ENCODE assay signal across 26 cellular contexts in genomic region chr11:133049244-133050019, GRCh38.
"Had no signal": no experiment of that assay in that cellular context is flagged by ENCODE, and none has a peak within 500 bp of the region (broad histone marks: within the 10 kb centered on the region; RNA-seq: fewer than 3 reads in every experiment).

No MANE protein-coding gene starts in this region.

- DNase-seq: activated B cell treated with CpG ODN at 0.5 μM for 24 hours; activated CD4-positive, alpha-beta memory T cell treated with anti-CD3 and anti-CD28 coated beads for 36 hours; activated CD4-positive, alpha-beta T cell treated with anti-CD3 and anti-CD28 coated beads for 48 hours; activated CD8-positive, alpha-beta memory T cell treated with anti-CD3 and anti-CD28 coated beads, Interleukin-2, amount 10 ng/mL, durations not matched to agents 7 days and 5 days; activated CD8-positive, alpha-beta memory T cell treated with anti-CD3 and anti-CD28 coated beads, Interleukin-2, amount 50 U/mL, for 4 hours; activated CD8-positive, alpha-beta T cell treated with anti-CD3 and anti-CD28 coated beads, Interleukin-2, amount 10 ng/mL, durations not matched to agents 7 days and 5 days; activated gamma-delta T cell; activated naive CD4-positive, alpha-beta T cell; activated naive CD4-positive, alpha-beta T cell treated with anti-CD3 and anti-CD28 coated beads, Interleukin-2, amount 10 ng/mL, durations not matched to agents 7 days and 5 days; activated naive CD8-positive, alpha-beta T cell treated with anti-CD3 and anti-CD28 coated beads, Interleukin-2, amount 10 ng/mL, durations not matched to agents 7 days and 5 days; activated T-cell treated with anti-CD3 and anti-CD28 coated beads, Interleukin-2, amount 50 U/mL, for 1 hour; activated T-cell treated with anti-CD3 and anti-CD28 coated beads, Interleukin-2, amount 50 U/mL, for 72 hours; central memory CD4-positive, alpha-beta T cell; cerebellar nuclear complex; colonic mucosa; effector CD8-positive, alpha-beta T cell; foreskin fibroblast; head of caudate nucleus; T-helper 2 cell had no signal

- H3K4me1 ChIP-seq: ascending aorta, breast epithelium, colonic mucosa had no signal

- H3K27ac Mint-ChIP-seq: activated B cell treated with CpG ODN at 0.5 μM for 24 hours; activated CD4-positive, alpha-beta memory T cell treated with anti-CD3 and anti-CD28 coated beads for 36 hours; activated CD8-positive, alpha-beta memory T cell treated with anti-CD3 and anti-CD28 coated beads, Interleukin-2, amount 10 ng/mL, durations not matched to agents 7 days and 5 days; activated CD8-positive, alpha-beta T cell treated with anti-CD3 and anti-CD28 coated beads, Interleukin-2, amount 10 ng/mL, durations not matched to agents 7 days and 5 days; activated naive CD4-positive, alpha-beta T cell treated with anti-CD3 and anti-CD28 coated beads, Interleukin-2, amount 10 ng/mL, durations not matched to agents 7 days and 5 days; activated naive CD4-positive, alpha-beta T cell treated with anti-CD3 and anti-CD28 coated beads, Interleukin-2, amount 50 U/mL, for 72 hours; activated naive CD8-positive, alpha-beta T cell treated with anti-CD3 and anti-CD28 coated beads, Interleukin-2, amount 10 ng/mL, durations not matched to agents 7 days and 5 days; activated T-cell treated with anti-CD3 and anti-CD28 coated beads, Interleukin-2, amount 50 U/mL, for 72 hours; brain had no signal

- H3K9me3 Mint-ChIP-seq: activated B cell treated with CpG ODN at 0.5 μM for 24 hours; activated CD4-positive, alpha-beta memory T cell treated with anti-CD3 and anti-CD28 coated beads for 36 hours; activated naive CD4-positive, alpha-beta T cell treated with anti-CD3 and anti-CD28 coated beads, Interleukin-2, amount 10 ng/mL, durations not matched to agents 7 days and 5 days; activated naive CD8-positive, alpha-beta T cell treated with anti-CD3 and anti-CD28 coated beads, Interleukin-2, amount 10 ng/mL, durations not matched to agents 7 days and 5 days; brain had no signal

- H3K36me3 ChIP-seq: ascending aorta, breast epithelium, cardiac muscle cell, colonic mucosa had no signal

- H3K4me1 Mint-ChIP-seq: activated B cell treated with CpG ODN at 0.5 μM for 24 hours; activated CD8-positive, alpha-beta memory T cell treated with anti-CD3 and anti-CD28 coated beads, Interleukin-2, amount 10 ng/mL, durations not matched to agents 7 days and 5 days; activated naive CD4-positive, alpha-beta T cell treated with anti-CD3 and anti-CD28 coated beads, Interleukin-2, amount 10 ng/mL, durations not matched to agents 7 days and 5 days; activated naive CD8-positive, alpha-beta T cell treated with anti-CD3 and anti-CD28 coated beads, Interleukin-2, amount 10 ng/mL, durations not matched to agents 7 days and 5 days had no signal

- H3K27me3 Mint-ChIP-seq: activated B cell treated with CpG ODN at 0.5 μM for 24 hours; activated CD8-positive, alpha-beta memory T cell treated with anti-CD3 and anti-CD28 coated beads, Interleukin-2, amount 10 ng/mL, durations not matched to agents 7 days and 5 days; activated naive CD4-positive, alpha-beta T cell treated with anti-CD3 and anti-CD28 coated beads, Interleukin-2, amount 10 ng/mL, durations not matched to agents 7 days and 5 days; activated naive CD8-positive, alpha-beta T cell treated with anti-CD3 and anti-CD28 coated beads, Interleukin-2, amount 10 ng/mL, durations not matched to agents 7 days and 5 days had no signal

- H3K36me3 Mint-ChIP-seq: activated CD4-positive, alpha-beta memory T cell treated with anti-CD3 and anti-CD28 coated beads for 36 hours; activated CD8-positive, alpha-beta memory T cell treated with anti-CD3 and anti-CD28 coated beads, Interleukin-2, amount 10 ng/mL, durations not matched to agents 7 days and 5 days; activated naive CD4-positive, alpha-beta T cell treated with anti-CD3 and anti-CD28 coated beads, Interleukin-2, amount 10 ng/mL, durations not matched to agents 7 days and 5 days; activated naive CD8-positive, alpha-beta T cell treated with anti-CD3 and anti-CD28 coated beads, Interleukin-2, amount 10 ng/mL, durations not matched to agents 7 days and 5 days; brain had no signal

- H3K4me3 ChIP-seq: ascending aorta, breast epithelium, cardiac muscle cell, colonic mucosa had no signal

- H3K27me3 ChIP-seq: ascending aorta, colonic mucosa had no signal

- H3K27ac ChIP-seq: ascending aorta, breast epithelium, cardiac muscle cell, colonic mucosa had no signal

- H3K4me3 Mint-ChIP-seq: activated B cell treated with CpG ODN at 0.5 μM for 24 hours; activated CD4-positive, alpha-beta memory T cell treated with anti-CD3 and anti-CD28 coated beads for 36 hours; activated CD8-positive, alpha-beta memory T cell treated with anti-CD3 and anti-CD28 coated beads, Interleukin-2, amount 10 ng/mL, durations not matched to agents 7 days and 5 days; activated CD8-positive, alpha-beta T cell treated with anti-CD3 and anti-CD28 coated beads, Interleukin-2, amount 10 ng/mL, durations not matched to agents 7 days and 5 days; activated naive CD4-positive, alpha-beta T cell treated with anti-CD3 and anti-CD28 coated beads, Interleukin-2, amount 10 ng/mL, durations not matched to agents 7 days and 5 days; activated naive CD8-positive, alpha-beta T cell treated with anti-CD3 and anti-CD28 coated beads, Interleukin-2, amount 10 ng/mL, durations not matched to agents 7 days and 5 days; activated T-cell treated with anti-CD3 and anti-CD28 coated beads, Interleukin-2, amount 50 U/mL, for 72 hours; brain had no signal

- ATAC-seq: activated CD4-positive, CD25-positive, alpha-beta regulatory T cell treated with anti-CD3 and anti-CD28 coated beads, Interleukin-2, amount 50 U/mL, for 24 hours; activated CD8-positive, alpha-beta memory T cell treated with anti-CD3 and anti-CD28 coated beads, Interleukin-2, amount 10 ng/mL, durations not matched to agents 7 days and 5 days; activated CD8-positive, alpha-beta T cell treated with anti-CD3 and anti-CD28 coated beads, Interleukin-2, amount 10 ng/mL, durations not matched to agents 7 days and 5 days; activated naive CD4-positive, alpha-beta T cell treated with anti-CD3 and anti-CD28 coated beads, Interleukin-2, amount 50 U/mL, for 72 hours; activated T-cell treated with anti-CD3 and anti-CD28 coated beads, Interleukin-2, amount 50 U/mL, for 72 hours; esophagus mucosa had no signal
